ENCODE assay signal across 1 cellular context in the genomic region with DNA sequence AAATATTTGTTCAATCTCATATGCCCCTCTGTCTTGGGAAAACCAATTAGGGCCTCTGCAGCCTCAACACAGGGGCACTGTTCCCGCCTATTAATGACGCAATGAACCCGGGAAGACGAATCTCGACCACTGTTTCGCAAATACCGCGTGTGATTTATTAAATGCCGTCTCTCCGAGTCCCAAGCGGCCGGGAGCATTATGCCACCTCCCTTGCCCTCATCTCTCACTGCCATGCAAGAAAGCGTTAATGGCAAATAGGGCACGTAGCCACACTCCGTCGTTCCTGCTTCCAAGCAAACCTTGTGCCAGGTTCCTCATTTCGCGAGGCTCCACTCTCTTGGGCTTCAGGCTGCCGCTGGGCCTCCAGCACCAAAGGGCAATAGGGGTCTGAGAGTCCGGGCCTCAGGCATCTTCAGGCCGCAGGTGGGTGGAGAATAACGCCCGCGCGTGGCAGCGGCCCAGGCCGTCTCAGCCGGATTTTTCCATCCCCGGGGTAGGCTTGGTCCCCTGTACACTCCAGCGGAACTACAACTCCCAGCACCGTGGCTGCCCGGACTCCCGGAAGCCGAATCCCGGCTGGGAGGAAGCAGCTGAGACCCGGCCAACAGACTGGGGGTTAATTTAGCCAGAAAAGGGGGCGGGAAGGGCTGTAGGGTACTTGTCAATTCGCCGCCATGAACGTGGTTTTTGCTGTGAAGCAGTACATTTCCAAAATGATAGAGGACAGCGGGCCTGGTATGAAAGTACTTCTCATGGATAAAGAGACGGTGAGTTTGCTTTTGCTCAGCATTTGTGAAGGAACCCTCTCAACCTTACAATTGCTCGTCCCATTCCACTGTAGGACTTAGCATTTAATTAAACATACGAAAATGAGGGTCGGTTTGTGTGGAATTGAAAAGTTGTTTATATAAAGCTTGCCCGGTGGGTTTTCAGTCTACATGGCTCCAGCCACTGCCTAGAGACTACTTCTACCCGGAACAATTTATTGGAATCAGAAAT.
TF ChIP-seq lines count a peak whose summit lies in the region.

A gene with protein sequence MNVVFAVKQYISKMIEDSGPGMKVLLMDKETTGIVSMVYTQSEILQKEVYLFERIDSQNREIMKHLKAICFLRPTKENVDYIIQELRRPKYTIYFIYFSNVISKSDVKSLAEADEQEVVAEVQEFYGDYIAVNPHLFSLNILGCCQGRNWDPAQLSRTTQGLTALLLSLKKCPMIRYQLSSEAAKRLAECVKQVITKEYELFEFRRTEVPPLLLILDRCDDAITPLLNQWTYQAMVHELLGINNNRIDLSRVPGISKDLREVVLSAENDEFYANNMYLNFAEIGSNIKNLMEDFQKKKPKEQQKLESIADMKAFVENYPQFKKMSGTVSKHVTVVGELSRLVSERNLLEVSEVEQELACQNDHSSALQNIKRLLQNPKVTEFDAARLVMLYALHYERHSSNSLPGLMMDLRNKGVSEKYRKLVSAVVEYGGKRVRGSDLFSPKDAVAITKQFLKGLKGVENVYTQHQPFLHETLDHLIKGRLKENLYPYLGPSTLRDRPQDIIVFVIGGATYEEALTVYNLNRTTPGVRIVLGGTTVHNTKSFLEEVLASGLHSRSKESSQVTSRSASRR (plus strand): TSS at position 593 of the 999 bp plus-strand sequence. CDS start 82 bp downstream, at position 675.

TF ChIP-seq in K562, 482 proteins besides CTCF, POLR2A, EP300 and RAD21 (continued from another document and continues in another):
- TF ChIP-seq, protein P1, sequence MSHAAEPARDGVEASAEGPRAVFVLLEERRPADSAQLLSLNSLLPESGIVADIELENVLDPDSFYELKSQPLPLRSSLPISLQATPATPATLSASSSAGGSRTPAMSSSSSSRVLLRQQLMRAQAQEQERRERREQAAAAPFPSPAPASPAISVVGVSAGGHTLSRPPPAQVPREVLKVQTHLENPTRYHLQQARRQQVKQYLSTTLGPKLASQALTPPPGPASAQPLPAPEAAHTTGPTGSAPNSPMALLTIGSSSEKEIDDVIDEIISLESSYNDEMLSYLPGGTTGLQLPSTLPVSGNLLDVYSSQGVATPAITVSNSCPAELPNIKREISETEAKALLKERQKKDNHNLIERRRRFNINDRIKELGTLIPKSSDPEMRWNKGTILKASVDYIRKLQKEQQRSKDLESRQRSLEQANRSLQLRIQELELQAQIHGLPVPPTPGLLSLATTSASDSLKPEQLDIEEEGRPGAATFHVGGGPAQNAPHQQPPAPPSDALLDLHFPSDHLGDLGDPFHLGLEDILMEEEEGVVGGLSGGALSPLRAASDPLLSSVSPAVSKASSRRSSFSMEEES (CRISPR knock-in tag; IDR thresholded peaks at IDR 0.05): no peak
- peak; percentile 74 for TF ChIP-seq MBD2 (IDR thresholded peaks at IDR 0.05; ENCODE audit: borderline replicate concordance, low read depth)
- TF ChIP-seq IFI16 (CRISPR knock-in tag; IDR thresholded peaks at IDR 0.05): no peak
- TF ChIP-seq MEF2D (tag; conservative IDR thresholded peaks at IDR 0.05; ENCODE audit: low read depth): no peak
- TF ChIP-seq, protein P2, sequence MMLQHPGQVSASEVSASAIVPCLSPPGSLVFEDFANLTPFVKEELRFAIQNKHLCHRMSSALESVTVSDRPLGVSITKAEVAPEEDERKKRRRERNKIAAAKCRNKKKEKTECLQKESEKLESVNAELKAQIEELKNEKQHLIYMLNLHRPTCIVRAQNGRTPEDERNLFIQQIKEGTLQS (IDR thresholded peaks at IDR 0.05): peak; percentile 97
- TF ChIP-seq, protein P2 (CRISPR knock-in tag; conservative IDR thresholded peaks at IDR 0.05): peak; percentile 89
- TF ChIP-seq, protein P3, sequence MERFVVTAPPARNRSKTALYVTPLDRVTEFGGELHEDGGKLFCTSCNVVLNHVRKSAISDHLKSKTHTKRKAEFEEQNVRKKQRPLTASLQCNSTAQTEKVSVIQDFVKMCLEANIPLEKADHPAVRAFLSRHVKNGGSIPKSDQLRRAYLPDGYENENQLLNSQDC (CRISPR knock-in tag; IDR thresholded peaks at IDR 0.05): no peak
- TF ChIP-seq HDAC2 (IDR thresholded peaks at IDR 0.05): 0 out of 2 replicates have a peak, but pooled peaks have one; percentile 72
- TF ChIP-seq TCF7 (IDR thresholded peaks at IDR 0.05; ENCODE audit: borderline replicate concordance): peak; percentile 31; the same call in 1 of the 2 replicates
- TF ChIP-seq LEF1 (IDR thresholded peaks at IDR 0.05): peak; percentile 17; the same call in 1 of the 2 replicates
- TF ChIP-seq, protein P4, sequence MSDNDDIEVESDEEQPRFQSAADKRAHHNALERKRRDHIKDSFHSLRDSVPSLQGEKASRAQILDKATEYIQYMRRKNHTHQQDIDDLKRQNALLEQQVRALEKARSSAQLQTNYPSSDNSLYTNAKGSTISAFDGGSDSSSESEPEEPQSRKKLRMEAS (CRISPR knock-in tag; IDR thresholded peaks at IDR 0.05): peak; percentile 82
- TF ChIP-seq NBN (IDR thresholded peaks at IDR 0.05; ENCODE audit: low read depth): peak; percentile 67
- TF ChIP-seq, protein P5, sequence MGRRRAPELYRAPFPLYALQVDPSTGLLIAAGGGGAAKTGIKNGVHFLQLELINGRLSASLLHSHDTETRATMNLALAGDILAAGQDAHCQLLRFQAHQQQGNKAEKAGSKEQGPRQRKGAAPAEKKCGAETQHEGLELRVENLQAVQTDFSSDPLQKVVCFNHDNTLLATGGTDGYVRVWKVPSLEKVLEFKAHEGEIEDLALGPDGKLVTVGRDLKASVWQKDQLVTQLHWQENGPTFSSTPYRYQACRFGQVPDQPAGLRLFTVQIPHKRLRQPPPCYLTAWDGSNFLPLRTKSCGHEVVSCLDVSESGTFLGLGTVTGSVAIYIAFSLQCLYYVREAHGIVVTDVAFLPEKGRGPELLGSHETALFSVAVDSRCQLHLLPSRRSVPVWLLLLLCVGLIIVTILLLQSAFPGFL (CRISPR knock-in tag; IDR thresholded peaks at IDR 0.05): no peak
- TF ChIP-seq, protein P6, sequence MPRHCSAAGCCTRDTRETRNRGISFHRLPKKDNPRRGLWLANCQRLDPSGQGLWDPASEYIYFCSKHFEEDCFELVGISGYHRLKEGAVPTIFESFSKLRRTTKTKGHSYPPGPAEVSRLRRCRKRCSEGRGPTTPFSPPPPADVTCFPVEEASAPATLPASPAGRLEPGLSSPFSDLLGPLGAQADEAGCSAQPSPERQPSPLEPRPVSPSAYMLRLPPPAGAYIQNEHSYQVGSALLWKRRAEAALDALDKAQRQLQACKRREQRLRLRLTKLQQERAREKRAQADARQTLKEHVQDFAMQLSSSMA (CRISPR knock-in tag; IDR thresholded peaks at IDR 0.05): no peak
- no peak for TF ChIP-seq HDAC6 (IDR thresholded peaks at IDR 0.05; ENCODE audit: low read depth, low read length)
- TF ChIP-seq ARID2 (IDR thresholded peaks at IDR 0.05): no peak
- TF ChIP-seq, protein P7, sequence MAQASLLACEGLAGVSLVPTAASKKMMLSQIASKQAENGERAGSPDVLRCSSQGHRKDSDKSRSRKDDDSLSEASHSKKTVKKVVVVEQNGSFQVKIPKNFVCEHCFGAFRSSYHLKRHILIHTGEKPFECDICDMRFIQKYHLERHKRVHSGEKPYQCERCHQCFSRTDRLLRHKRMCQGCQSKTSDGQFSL (CRISPR knock-in tag; IDR thresholded peaks at IDR 0.05): no peak
- TF ChIP-seq, protein P7 (tag; IDR thresholded peaks at IDR 0.05): no peak
- TF ChIP-seq, protein P8, sequence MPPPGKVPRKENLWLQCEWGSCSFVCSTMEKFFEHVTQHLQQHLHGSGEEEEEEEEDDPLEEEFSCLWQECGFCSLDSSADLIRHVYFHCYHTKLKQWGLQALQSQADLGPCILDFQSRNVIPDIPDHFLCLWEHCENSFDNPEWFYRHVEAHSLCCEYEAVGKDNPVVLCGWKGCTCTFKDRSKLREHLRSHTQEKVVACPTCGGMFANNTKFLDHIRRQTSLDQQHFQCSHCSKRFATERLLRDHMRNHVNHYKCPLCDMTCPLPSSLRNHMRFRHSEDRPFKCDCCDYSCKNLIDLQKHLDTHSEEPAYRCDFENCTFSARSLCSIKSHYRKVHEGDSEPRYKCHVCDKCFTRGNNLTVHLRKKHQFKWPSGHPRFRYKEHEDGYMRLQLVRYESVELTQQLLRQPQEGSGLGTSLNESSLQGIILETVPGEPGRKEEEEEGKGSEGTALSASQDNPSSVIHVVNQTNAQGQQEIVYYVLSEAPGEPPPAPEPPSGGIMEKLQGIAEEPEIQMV (tag; conservative IDR thresholded peaks at IDR 0.05; ENCODE audit: low read depth): no peak
- TF ChIP-seq, protein P9, sequence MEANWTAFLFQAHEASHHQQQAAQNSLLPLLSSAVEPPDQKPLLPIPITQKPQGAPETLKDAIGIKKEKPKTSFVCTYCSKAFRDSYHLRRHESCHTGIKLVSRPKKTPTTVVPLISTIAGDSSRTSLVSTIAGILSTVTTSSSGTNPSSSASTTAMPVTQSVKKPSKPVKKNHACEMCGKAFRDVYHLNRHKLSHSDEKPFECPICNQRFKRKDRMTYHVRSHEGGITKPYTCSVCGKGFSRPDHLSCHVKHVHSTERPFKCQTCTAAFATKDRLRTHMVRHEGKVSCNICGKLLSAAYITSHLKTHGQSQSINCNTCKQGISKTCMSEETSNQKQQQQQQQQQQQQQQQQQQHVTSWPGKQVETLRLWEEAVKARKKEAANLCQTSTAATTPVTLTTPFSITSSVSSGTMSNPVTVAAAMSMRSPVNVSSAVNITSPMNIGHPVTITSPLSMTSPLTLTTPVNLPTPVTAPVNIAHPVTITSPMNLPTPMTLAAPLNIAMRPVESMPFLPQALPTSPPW (CRISPR knock-in tag; IDR thresholded peaks at IDR 0.05): peak; percentile 73
- no peak for TF ChIP-seq ZNF354B (CRISPR knock-in tag; IDR thresholded peaks at IDR 0.05)
- peak; percentile 2 to 83 (median 65) for TF ChIP-seq YY1 (IDR thresholded peaks at IDR 0.05; ENCODE audit: borderline replicate concordance in 1 of 3, control insufficient read depth in 1 of 3, extremely low read depth in 1 of 3, insufficient read depth in 3 of 3, insufficient read length in 1 of 3, insufficient replicate concordance in 2 of 3, low read depth in 1 of 3, low read length in 2 of 3)
- TF ChIP-seq RHOXF2B (CRISPR knock-in tag; conservative IDR thresholded peaks at IDR 0.05): no peak
- no peak for TF ChIP-seq PCBP2 (IDR thresholded peaks at IDR 0.05; ENCODE audit: low read depth, low read length, poor library complexity, severe bottlenecking)
- TF ChIP-seq, protein P10, sequence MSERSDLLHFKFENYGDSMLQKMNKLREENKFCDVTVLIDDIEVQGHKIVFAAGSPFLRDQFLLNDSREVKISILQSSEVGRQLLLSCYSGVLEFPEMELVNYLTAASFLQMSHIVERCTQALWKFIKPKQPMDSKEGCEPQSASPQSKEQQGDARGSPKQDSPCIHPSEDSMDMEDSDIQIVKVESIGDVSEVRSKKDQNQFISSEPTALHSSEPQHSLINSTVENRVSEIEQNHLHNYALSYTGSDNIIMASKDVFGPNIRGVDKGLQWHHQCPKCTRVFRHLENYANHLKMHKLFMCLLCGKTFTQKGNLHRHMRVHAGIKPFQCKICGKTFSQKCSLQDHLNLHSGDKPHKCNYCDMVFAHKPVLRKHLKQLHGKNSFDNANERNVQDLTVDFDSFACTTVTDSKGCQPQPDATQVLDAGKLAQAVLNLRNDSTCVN (CRISPR knock-in tag; IDR thresholded peaks at IDR 0.05): no peak
- TF ChIP-seq PHF8 (IDR thresholded peaks at IDR 0.05; ENCODE audit: borderline replicate concordance, low read length): peak; percentile 88
- TF ChIP-seq, protein P11, sequence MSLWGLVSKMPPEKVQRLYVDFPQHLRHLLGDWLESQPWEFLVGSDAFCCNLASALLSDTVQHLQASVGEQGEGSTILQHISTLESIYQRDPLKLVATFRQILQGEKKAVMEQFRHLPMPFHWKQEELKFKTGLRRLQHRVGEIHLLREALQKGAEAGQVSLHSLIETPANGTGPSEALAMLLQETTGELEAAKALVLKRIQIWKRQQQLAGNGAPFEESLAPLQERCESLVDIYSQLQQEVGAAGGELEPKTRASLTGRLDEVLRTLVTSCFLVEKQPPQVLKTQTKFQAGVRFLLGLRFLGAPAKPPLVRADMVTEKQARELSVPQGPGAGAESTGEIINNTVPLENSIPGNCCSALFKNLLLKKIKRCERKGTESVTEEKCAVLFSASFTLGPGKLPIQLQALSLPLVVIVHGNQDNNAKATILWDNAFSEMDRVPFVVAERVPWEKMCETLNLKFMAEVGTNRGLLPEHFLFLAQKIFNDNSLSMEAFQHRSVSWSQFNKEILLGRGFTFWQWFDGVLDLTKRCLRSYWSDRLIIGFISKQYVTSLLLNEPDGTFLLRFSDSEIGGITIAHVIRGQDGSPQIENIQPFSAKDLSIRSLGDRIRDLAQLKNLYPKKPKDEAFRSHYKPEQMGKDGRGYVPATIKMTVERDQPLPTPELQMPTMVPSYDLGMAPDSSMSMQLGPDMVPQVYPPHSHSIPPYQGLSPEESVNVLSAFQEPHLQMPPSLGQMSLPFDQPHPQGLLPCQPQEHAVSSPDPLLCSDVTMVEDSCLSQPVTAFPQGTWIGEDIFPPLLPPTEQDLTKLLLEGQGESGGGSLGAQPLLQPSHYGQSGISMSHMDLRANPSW (CRISPR knock-in tag; IDR thresholded peaks at IDR 0.05): peak; percentile 89; the same call in 1 of the 2 replicates
- TF ChIP-seq, protein P12, sequence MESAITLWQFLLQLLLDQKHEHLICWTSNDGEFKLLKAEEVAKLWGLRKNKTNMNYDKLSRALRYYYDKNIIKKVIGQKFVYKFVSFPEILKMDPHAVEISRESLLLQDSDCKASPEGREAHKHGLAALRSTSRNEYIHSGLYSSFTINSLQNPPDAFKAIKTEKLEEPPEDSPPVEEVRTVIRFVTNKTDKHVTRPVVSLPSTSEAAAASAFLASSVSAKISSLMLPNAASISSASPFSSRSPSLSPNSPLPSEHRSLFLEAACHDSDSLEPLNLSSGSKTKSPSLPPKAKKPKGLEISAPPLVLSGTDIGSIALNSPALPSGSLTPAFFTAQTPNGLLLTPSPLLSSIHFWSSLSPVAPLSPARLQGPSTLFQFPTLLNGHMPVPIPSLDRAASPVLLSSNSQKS (CRISPR knock-in tag; IDR thresholded peaks at IDR 0.05): no peak
- peak; percentile 20; the same call in 1 of the 2 replicates for TF ChIP-seq ZNF384 (IDR thresholded peaks at IDR 0.05; ENCODE audit: low read depth, low read length)
- TF ChIP-seq, protein P13, sequence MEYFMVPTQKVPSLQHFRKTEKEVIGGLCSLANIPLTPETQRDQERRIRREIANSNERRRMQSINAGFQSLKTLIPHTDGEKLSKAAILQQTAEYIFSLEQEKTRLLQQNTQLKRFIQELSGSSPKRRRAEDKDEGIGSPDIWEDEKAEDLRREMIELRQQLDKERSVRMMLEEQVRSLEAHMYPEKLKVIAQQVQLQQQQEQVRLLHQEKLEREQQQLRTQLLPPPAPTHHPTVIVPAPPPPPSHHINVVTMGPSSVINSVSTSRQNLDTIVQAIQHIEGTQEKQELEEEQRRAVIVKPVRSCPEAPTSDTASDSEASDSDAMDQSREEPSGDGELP (CRISPR knock-in tag; IDR thresholded peaks at IDR 0.05; ENCODE audit: borderline replicate concordance): peak; percentile 100
- TF ChIP-seq BMI1 (IDR thresholded peaks at IDR 0.05; ENCODE audit: low read length): no peak
- peak; percentile 87; the same call in 1 of the 2 replicates for TF ChIP-seq CAMTA2 (CRISPR knock-in tag; conservative IDR thresholded peaks at IDR 0.05)
- no peak for TF ChIP-seq ZNF507 (tag; conservative IDR thresholded peaks at IDR 0.05)
